1 cellular context compared by ENCODE assay signal in genomic region chr4:146273204-146273901, GRCh38.
TF ChIP-seq lines count a peak whose summit lies in the region.

No MANE protein-coding gene starts in this region.

TF ChIP-seq in GM12878, 131 proteins besides CTCF, POLR2A, EP300 and RAD21 (continued from another document and continues in another):
- no peak for TF ChIP-seq ZBTB40 (IDR thresholded peaks at IDR 0.05; ENCODE audit: borderline replicate concordance)
- peak; percentile 44; the same call in 1 of the 2 replicates for TF ChIP-seq NR2F1 (conservative IDR thresholded peaks at IDR 0.05)
- TF ChIP-seq CBX3 (IDR thresholded peaks at IDR 0.05; ENCODE audit: borderline replicate concordance, low read depth): no peak
- TF ChIP-seq POLR2AphosphoS2 (IDR thresholded peaks at IDR 0.05; ENCODE audit: low read depth, low read length): peak; percentile 63; the same call in 1 of the 2 replicates
- no peak for TF ChIP-seq SMAD1 (IDR thresholded peaks at IDR 0.05; ENCODE audit: low read depth, partially characterized antibody)
- TF ChIP-seq ZZZ3 (IDR thresholded peaks at IDR 0.05; ENCODE audit: control insufficient read depth, insufficient read length, low read depth): no peak
- peak; percentile 92 for TF ChIP-seq MTA2 (IDR thresholded peaks at IDR 0.05; ENCODE audit: low read depth)
- peak; percentile 89 for TF ChIP-seq ATF2 (IDR thresholded peaks at IDR 0.05; ENCODE audit: low read length)
- TF ChIP-seq ZBTB4 (CRISPR knock-in tag; IDR thresholded peaks at IDR 0.05): no peak
- no peak for TF ChIP-seq RBBP5 (conservative IDR thresholded peaks at IDR 0.05)
- no peak for TF ChIP-seq ESRRA (IDR thresholded peaks at IDR 0.05; ENCODE audit: low read length)
- no peak for TF ChIP-seq ZSCAN29 (IDR thresholded peaks at IDR 0.05)
- TF ChIP-seq USF1 (IDR thresholded peaks at IDR 0.05; ENCODE audit: borderline replicate concordance, extremely low read length, insufficient read depth, low read depth, low read length): no peak
- peak; percentile 90 for TF ChIP-seq GATAD2B (conservative IDR thresholded peaks at IDR 0.05; ENCODE audit: low read depth)
- TF ChIP-seq SUPT20H (IDR thresholded peaks at IDR 0.05; ENCODE audit: borderline replicate concordance, control insufficient read depth, low read depth, low read length): no peak
- no peak for TF ChIP-seq HDAC6 (IDR thresholded peaks at IDR 0.05; ENCODE audit: unreplicated experiment)
- no peak for TF ChIP-seq PRDM15 (CRISPR knock-in tag; IDR thresholded peaks at IDR 0.05)
- TF ChIP-seq BCL11A (IDR thresholded peaks at IDR 0.05; ENCODE audit: low read depth, low read length): peak; percentile 88
- TF ChIP-seq ZBTB11 (CRISPR knock-in tag; IDR thresholded peaks at IDR 0.05): no peak
- peak; percentile 22; the same call in 1 of the 2 replicates for TF ChIP-seq PAX5 (IDR thresholded peaks at IDR 0.05; ENCODE audit: borderline replicate concordance, low read depth, low read length)
- TF ChIP-seq NFYA (IDR thresholded peaks at IDR 0.05; ENCODE audit: borderline replicate concordance, low read depth, low read length): no peak
- TF ChIP-seq TCF7 (IDR thresholded peaks at IDR 0.05; ENCODE audit: borderline replicate concordance): no peak; the same call in none of the 2 replicates
- TF ChIP-seq MTA3 (IDR thresholded peaks at IDR 0.05; ENCODE audit: borderline replicate concordance, low read length): peak; percentile 63; the same call in 1 of the 2 replicates
- TF ChIP-seq STAT3 (IDR thresholded peaks at IDR 0.05; ENCODE audit: low read depth, low read length): peak; percentile 2; the same call in 1 of the 2 replicates
- no peak for TF ChIP-seq USF2 (IDR thresholded peaks at IDR 0.05; ENCODE audit: borderline replicate concordance, low read depth, low read length)
- TF ChIP-seq RB1 (IDR thresholded peaks at IDR 0.05; ENCODE audit: borderline replicate concordance): no peak
- TF ChIP-seq PML (IDR thresholded peaks at IDR 0.05; ENCODE audit: low read length): peak; percentile 87
- 0 out of 4 replicates have a peak, but pooled peaks of 1 of the 2 experiments have one; percentile 72 for TF ChIP-seq CEBPB (IDR thresholded peaks at IDR 0.05; ENCODE audit: borderline replicate concordance in 1 of 2, low read depth in 2 of 2, low read length in 2 of 2)
- TF ChIP-seq ZBED1 (IDR thresholded peaks at IDR 0.05; ENCODE audit: borderline replicate concordance): peak; percentile 71; the same call in 1 of the 2 replicates
- TF ChIP-seq NFIC (IDR thresholded peaks at IDR 0.05; ENCODE audit: low read depth, low read length): peak; percentile 96
- TF ChIP-seq NR2C1 (IDR thresholded peaks at IDR 0.05): no peak
- TF ChIP-seq BCLAF1 (IDR thresholded peaks at IDR 0.05): no peak
- no peak for TF ChIP-seq TAF1 (IDR thresholded peaks at IDR 0.05; ENCODE audit: borderline replicate concordance, low read depth, low read length)
- TF ChIP-seq MEF2B (IDR thresholded peaks at IDR 0.05; ENCODE audit: partially characterized antibody, poor library complexity, severe bottlenecking): peak; percentile 84
- TF ChIP-seq FOXK2 (IDR thresholded peaks at IDR 0.05): no peak
- TF ChIP-seq SUZ12 (IDR thresholded peaks at IDR 0.05; ENCODE audit: unreplicated experiment): no peak
- TF ChIP-seq PAX8 (IDR thresholded peaks at IDR 0.05): no peak
